ENCODE assay signal across 8 cellular contexts in the genomic region with DNA sequence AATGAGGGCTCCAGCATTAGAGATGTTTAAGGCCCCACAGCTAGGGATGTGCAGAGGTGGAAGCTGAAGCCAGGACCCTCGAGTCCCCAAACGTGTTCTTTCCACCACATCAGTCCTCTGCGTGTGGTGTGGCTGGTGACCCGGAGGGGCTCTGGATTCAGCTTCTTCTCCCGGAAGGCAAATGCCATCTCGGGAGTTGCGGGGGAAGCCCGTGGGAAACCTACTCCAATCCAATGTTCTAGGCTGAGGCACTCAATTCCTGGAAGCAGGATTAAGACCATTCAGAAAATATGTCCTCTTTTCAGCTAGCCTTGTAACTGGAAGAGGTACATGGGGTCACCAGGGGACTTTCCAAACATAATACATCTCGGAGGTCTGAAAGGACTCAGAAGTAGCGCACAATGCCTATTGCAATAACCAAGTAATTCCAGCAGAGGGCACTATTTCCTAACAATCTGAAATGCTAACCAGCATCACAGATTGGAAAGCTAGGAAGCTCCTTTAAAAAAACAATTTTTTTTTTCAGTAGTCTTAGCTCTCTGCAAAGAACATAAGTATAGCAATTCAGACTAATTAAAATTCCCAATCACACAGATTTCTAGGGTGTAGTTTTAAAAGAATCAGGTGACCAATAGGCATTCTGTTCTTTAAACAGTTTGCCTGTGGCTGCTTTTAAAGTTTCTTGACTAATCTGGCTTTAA. TPM values are rescaled to one million over a fixed set of nuclear protein-coding genes. Genes with fewer than 3 reads are reported as not detected.
DNase-seq lines count a peak whose midpoint lies in the region; ATAC-seq and TF ChIP-seq lines count a peak whose summit lies in the region.

No MANE protein-coding gene starts in this region.

- H3K36me3 ChIP-seq in heart right ventricle = no peaks in the 10 kb centered on the region

- no peak overlapping the region for H3K27ac ChIP-seq in heart right ventricle

- H3K4me3 ChIP-seq in GM12875 (ENCODE audit: low read depth, low read length) (no peak overlapping the region), heart right ventricle (no peak overlapping the region)

- DNase-seq in CD1c-positive myeloid dendritic cell (ENCODE audit: extremely low spot score) = peak; percentile 69
- DNase-seq in NCI-H1694 treated with DMSO at 0.1 percent for 48 hours (lab: John Stamatoyannopoulos, UW) = peak; percentile 53
- peak; percentile 34 for DNase-seq in activated CD8-positive, alpha-beta T cell treated with anti-CD3 and anti-CD28 coated beads for 36 hours
- peak in 1 of 2 donors; percentile 37 for DNase-seq in heart right ventricle
- DNase-seq in pulmonary artery endothelial cell (ENCODE audit: low read depth, low spot score) = peak; percentile 24
- DNase-seq in ureter (ENCODE audit: low spot score) = no peak

- POLR2A ChIA-PET in activated CD8-positive, alpha-beta T cell treated with anti-CD3 and anti-CD28 coated beads for 36 hours (lab: Charles Lee) = no interaction called here

- CTCF ChIA-PET in activated CD8-positive, alpha-beta T cell treated with anti-CD3 and anti-CD28 coated beads for 36 hours (lab: Charles Lee) = interaction anchor here (0.7 to 3.6 kb wide), 42 partner anchors 9 to 423 kb away, joined by 3 to 36 read pairs (median 4); a partner anchor contains a TSS

- no peaks in the 10 kb centered on the region for H3K9me3 Mint-ChIP-seq in activated CD8-positive, alpha-beta T cell treated with anti-CD3 and anti-CD28 coated beads for 36 hours

- TF ChIP-seq CTCF in GM12875 (IDR thresholded peaks at IDR 0.05; ENCODE audit: borderline replicate concordance, insufficient read depth, low read depth, low read length) (peak; percentile 63), heart right ventricle (IDR thresholded peaks at IDR 0.05) (peak; percentile 83 to 96 (median 94))
- TF ChIP-seq CTCF in activated CD8-positive, alpha-beta T cell treated with anti-CD3 and anti-CD28 coated beads for 36 hours (IDR thresholded peaks at IDR 0.05) = peak; percentile 99

- H3K27ac Mint-ChIP-seq in activated CD8-positive, alpha-beta T cell treated with anti-CD3 and anti-CD28 coated beads for 36 hours = no peak overlapping the region

- H3K27me3 Mint-ChIP-seq in activated CD8-positive, alpha-beta T cell treated with anti-CD3 and anti-CD28 coated beads for 36 hours = peaks cover 37% of the 10 kb centered on the region

- H3K4me1 Mint-ChIP-seq in activated CD8-positive, alpha-beta T cell treated with anti-CD3 and anti-CD28 coated beads for 36 hours (ENCODE audit: low read depth) = no peaks in the 10 kb centered on the region

- no peak overlapping the region for H3K4me3 Mint-ChIP-seq in activated CD8-positive, alpha-beta T cell treated with anti-CD3 and anti-CD28 coated beads for 36 hours

- no peaks in the 10 kb centered on the region for H3K9me3 ChIP-seq in heart right ventricle

- intact Hi-C loops in activated CD8-positive, alpha-beta T cell treated with anti-CD3 and anti-CD28 coated beads for 36 hours (cut with micrococcal nuclease) = loop anchor here (1.0 to 5.0 kb wide), 2 partner anchors 134 to 188 kb away; no protein-coding TSS in a partner anchor
- intact Hi-C loops in heart right ventricle (cut with DNase I) = loop anchor here (1.0 to 10.0 kb wide), 11 partner anchors 129 to 316 kb away; no protein-coding TSS in a partner anchor

- H3K36me3 Mint-ChIP-seq in activated CD8-positive, alpha-beta T cell treated with anti-CD3 and anti-CD28 coated beads for 36 hours (ENCODE audit: low read depth) = no peaks in the 10 kb centered on the region

- 28 to 31% methylated on average over 10 of the region's 10 CpGs for WGBS in heart right ventricle, 2 donors

- H3K4me1 ChIP-seq in heart right ventricle = no peaks in the 10 kb centered on the region

- peaks cover 0 to 61% (median 40%) of the 10 kb centered on the region in 7 donors for H3K27me3 ChIP-seq in heart right ventricle

- peak; percentile 39 for ATAC-seq in activated CD8-positive, alpha-beta T cell treated with anti-CD3 and anti-CD28 coated beads for 36 hours
- peak in 5 of 8 donors; percentile 46 to 62 (median 58) for ATAC-seq in heart right ventricle
- no peak for ATAC-seq in GM18909 (IDR thresholded peaks at IDR 0.05; ENCODE audit: poor library complexity, unreplicated experiment)

RNA-seq across cellular contexts. Expression of a gene that starts 36.2 kb away (rescaled TPM):
- not detected for total RNA-seq in activated CD8-positive, alpha-beta T cell treated with anti-CD3 and anti-CD28 coated beads for 36 hours
- total RNA-seq in heart right ventricle (under 1 TPM in 9 of 10 donors, not detected in 1; 0.06 to 0.71 (median 0.22) TPM), pulmonary artery endothelial cell (14.2 and 25.0 TPM in 2 replicates), ureter (1.1 TPM)
- polyA plus RNA-seq in heart right ventricle = under 1 TPM; 0.07 to 0.15 TPM

RNA-seq across cellular contexts. Expression of a gene that starts 40.7 kb away (rescaled TPM):
- 10 to 100 TPM; 31.1 to 32.2 TPM for total RNA-seq in activated CD8-positive, alpha-beta T cell treated with anti-CD3 and anti-CD28 coated beads for 36 hours
- 10 to 100 TPM; 25.5 to 43.2 (median 39.0) TPM for total RNA-seq in heart right ventricle
- 10 to 100 TPM in 1 of 2 donors, 1 to 10 TPM in 1; 9.3 to 14.0 TPM for polyA plus RNA-seq in heart right ventricle
- total RNA-seq in pulmonary artery endothelial cell = 86.5 and 88.7 TPM in 2 replicates
- total RNA-seq in ureter = 68.7 TPM
